6 cellular contexts compared by ENCODE assay signal in genomic region chr1:62673629-62674028, GRCh38.
"Had no signal": no experiment of that assay in that cellular context is flagged by ENCODE, and none has a peak within 500 bp of the region (broad histone marks: within the 10 kb centered on the region; RNA-seq: fewer than 3 reads in every experiment).

No MANE protein-coding gene starts in this region.

- H3K9ac ChIP-seq: KMS-11 had no signal

- H3K4me3 ChIP-seq: K562 had no signal

- H3K27ac ChIP-seq: HL-60, KMS-11 had no signal

- FAIRE-seq: HTR-8/SVneo had no signal

- ATAC-seq: K562 had no signal

- DNase-seq: KBM-7, KG1 had no signal

- H3K4me2 ChIP-seq: KMS-11 had no signal
